Comparison of ENCODE assay signal across 10 cellular contexts in genomic region chr20:1265226-1265915, GRCh38. TPM values are rescaled to one million over a fixed set of nuclear protein-coding genes. Genes with fewer than 3 reads are reported as not detected.
A peak's percentile ranks its signal among the peaks of the same experiment; 100 is the strongest.
DNase-seq lines count a peak whose midpoint lies in the region; ATAC-seq, FAIRE-seq and TF ChIP-seq lines count a peak whose summit lies in the region.
"Had no signal": no experiment of that assay in that cellular context is flagged by ENCODE, and none has a peak within 500 bp of the region (broad histone marks: within the 10 kb centered on the region; RNA-seq: fewer than 3 reads in every experiment).

No MANE protein-coding gene starts in this region.

- H3K4me3 ChIP-seq in right cardiac atrium (ENCODE audit: low read length) (peak overlapping the region; percentile 87), pancreas (peak overlapping the region in 1 of 4 donors; percentile 90)

- H3K9me3 Mint-ChIP-seq in T-helper 1 cell treated with Interleukin-12 subunit alpha and Interleukin-12 subunit beta and Interleukin-4 antibody, amounts not matched to agents 30 μg/mL and 1 μg/mL, for 36 hours = peaks cover 11% of the 10 kb centered on the region
- H3K9me3 Mint-ChIP-seq in activated B cell treated with CpG ODN at 0.5 μM for 24 hours = peaks cover 4% of the 10 kb centered on the region
- H3K9me3 Mint-ChIP-seq in stimulated activated memory B cell treated with anti-CD40 and anti-IgM and Interleukin-4, amounts not matched to agents 10 μg/mL and 1 μg/mL and 100 μg/mL, for 72 hours = no peaks in the 10 kb centered on the region

- no peaks in the 10 kb centered on the region for H3K4me1 ChIP-seq in right cardiac atrium (ENCODE audit: control insufficient read depth, insufficient read depth, low read length)
- peaks cover 0 to 4% (median 0%) of the 10 kb centered on the region in 3 donors for H3K4me1 ChIP-seq in pancreas

- H3K9me3 ChIP-seq in right cardiac atrium (ENCODE audit: control insufficient read depth, low read length) (no peaks in the 10 kb centered on the region), pancreas (no peaks in the 10 kb centered on the region)

- H3K27ac ChIP-seq in right cardiac atrium (ENCODE audit: low read length) (no peak overlapping the region), pancreas (no peak overlapping the region)

- peak overlapping the region; percentile 72 for H3K27ac Mint-ChIP-seq in T-helper 1 cell treated with Interleukin-12 subunit alpha and Interleukin-12 subunit beta and Interleukin-4 antibody, amounts not matched to agents 30 μg/mL and 1 μg/mL, for 36 hours
- H3K27ac Mint-ChIP-seq in activated B cell treated with CpG ODN at 0.5 μM for 24 hours = peak overlapping the region; percentile 36
- peak overlapping the region; percentile 90 for H3K27ac Mint-ChIP-seq in stimulated activated memory B cell treated with anti-CD40 and anti-IgM and Interleukin-4, amounts not matched to agents 10 μg/mL and 1 μg/mL and 100 μg/mL, for 72 hours
- H3K27ac Mint-ChIP-seq: dendritic cell treated with granulocyte-macrophage colony-stimulating factor and Interleukin-4, amounts not matched to agents 40 ng/mL and 50 ng/mL, for 4 days had no signal

- H3K4me1 Mint-ChIP-seq in T-helper 1 cell treated with Interleukin-12 subunit alpha and Interleukin-12 subunit beta and Interleukin-4 antibody, amounts not matched to agents 30 μg/mL and 1 μg/mL, for 36 hours (ENCODE audit: low read depth) = peaks cover 15% of the 10 kb centered on the region
- peaks cover 12% of the 10 kb centered on the region for H3K4me1 Mint-ChIP-seq in activated B cell treated with CpG ODN at 0.5 μM for 24 hours
- peaks cover 18% of the 10 kb centered on the region for H3K4me1 Mint-ChIP-seq in stimulated activated memory B cell treated with anti-CD40 and anti-IgM and Interleukin-4, amounts not matched to agents 10 μg/mL and 1 μg/mL and 100 μg/mL, for 72 hours

- CTCF ChIA-PET in activated B cell treated with CpG ODN at 0.5 μM for 24 hours (lab: Charles Lee) = no interaction called here

- H3K4me3 Mint-ChIP-seq in T-helper 1 cell treated with Interleukin-12 subunit alpha and Interleukin-12 subunit beta and Interleukin-4 antibody, amounts not matched to agents 30 μg/mL and 1 μg/mL, for 36 hours = peak overlapping the region; percentile 85
- peak overlapping the region; percentile 82 for H3K4me3 Mint-ChIP-seq in activated B cell treated with CpG ODN at 0.5 μM for 24 hours
- peak overlapping the region; percentile 85 for H3K4me3 Mint-ChIP-seq in stimulated activated memory B cell treated with anti-CD40 and anti-IgM and Interleukin-4, amounts not matched to agents 10 μg/mL and 1 μg/mL and 100 μg/mL, for 72 hours

- intact Hi-C loops in activated B cell treated with CpG ODN at 0.5 μM for 24 hours (cut with micrococcal nuclease) = no loop called here
- intact Hi-C loops in right cardiac atrium (cut with DNase I) = no loop called here
- intact Hi-C loops in pancreas (cut with DNase I) = no loop called here

- H3K36me3 ChIP-seq in pancreas = no peaks in the 10 kb centered on the region

- no peaks in the 10 kb centered on the region for H3K27me3 ChIP-seq in right cardiac atrium (ENCODE audit: control insufficient read depth, insufficient read depth)
- peaks cover 0 to 5% (median 0%) of the 10 kb centered on the region in 4 donors for H3K27me3 ChIP-seq in pancreas

- H3K36me3 Mint-ChIP-seq in T-helper 1 cell treated with Interleukin-12 subunit alpha and Interleukin-12 subunit beta and Interleukin-4 antibody, amounts not matched to agents 30 μg/mL and 1 μg/mL, for 36 hours (ENCODE audit: low read depth) = peaks cover 3% of the 10 kb centered on the region
- no peaks in the 10 kb centered on the region for H3K36me3 Mint-ChIP-seq in activated B cell treated with CpG ODN at 0.5 μM for 24 hours (ENCODE audit: low read depth)
- H3K36me3 Mint-ChIP-seq in stimulated activated memory B cell treated with anti-CD40 and anti-IgM and Interleukin-4, amounts not matched to agents 10 μg/mL and 1 μg/mL and 100 μg/mL, for 72 hours = no peaks in the 10 kb centered on the region

- peaks cover 4% of the 10 kb centered on the region for H3K27me3 Mint-ChIP-seq in T-helper 1 cell treated with Interleukin-12 subunit alpha and Interleukin-12 subunit beta and Interleukin-4 antibody, amounts not matched to agents 30 μg/mL and 1 μg/mL, for 36 hours (ENCODE audit: low read depth)
- H3K27me3 Mint-ChIP-seq in activated B cell treated with CpG ODN at 0.5 μM for 24 hours = peaks cover 6% of the 10 kb centered on the region
- no peaks in the 10 kb centered on the region for H3K27me3 Mint-ChIP-seq in stimulated activated memory B cell treated with anti-CD40 and anti-IgM and Interleukin-4, amounts not matched to agents 10 μg/mL and 1 μg/mL and 100 μg/mL, for 72 hours

- no peak for DNase-seq in T-helper 1 cell
- no peak for DNase-seq in activated B cell treated with CpG ODN at 0.5 μM for 24 hours
- DNase-seq in right cardiac atrium = no peak
- DNase-seq in pancreas = no peak
- no peak for DNase-seq in nucleus accumbens (lab: John Stamatoyannopoulos, UW)
- DNase-seq in COLO829 (ENCODE audit: low spot score) = no peak

- ATAC-seq in activated B cell treated with CpG ODN at 0.5 μM for 24 hours (ENCODE audit: low read depth) = no peak
- no peak for ATAC-seq in right cardiac atrium
- ATAC-seq in stimulated activated memory B cell treated with anti-CD40 and anti-IgM and Interleukin-4, amounts not matched to agents 10 μg/mL and 1 μg/mL and 100 μg/mL, for 72 hours = no peak
- no peak for ATAC-seq in pancreas

- WGBS in right cardiac atrium = 95% methylated on average over 4 of the region's 4 CpGs
- 86 to 91% methylated on average over 4 of the region's 4 CpGs for WGBS in pancreas, 2 donors

- no peak for FAIRE-seq in pancreas (lab: Jason Lieb, UNC)
- FAIRE-seq: A204.1 had no signal

- no peak for TF ChIP-seq CTCF in activated B cell treated with CpG ODN at 0.5 μM for 24 hours (IDR thresholded peaks at IDR 0.05)
- TF ChIP-seq CTCF in pancreas (IDR thresholded peaks at IDR 0.05) = no peak

- POLR2A ChIA-PET in activated B cell treated with CpG ODN at 0.5 μM for 24 hours (lab: Charles Lee) = no interaction called here

RNA-seq across cellular contexts. Expression of gene SNPH, which starts 0.7 kb away (rescaled TPM):
- total RNA-seq in activated B cell treated with CpG ODN at 0.5 μM for 24 hours (0.86 and 1.0 TPM in 2 replicates), right cardiac atrium (1 to 10 TPM; 4.8 to 6.8 (median 5.7) TPM), pancreas (1 to 10 TPM; 1.1 to 2.7 (median 2.2) TPM)
- polyA plus RNA-seq in right cardiac atrium (5.2 TPM), pancreas (1 to 10 TPM; 3.6 to 4.3 TPM)

RNA-seq across cellular contexts. Expression of gene RAD21L1, which starts 39.5 kb away (rescaled TPM):
- total RNA-seq in activated B cell treated with CpG ODN at 0.5 μM for 24 hours = not detected in 2 replicates
- total RNA-seq in right cardiac atrium = not detected
- polyA plus RNA-seq in right cardiac atrium = not detected
- not detected for total RNA-seq in pancreas
- not detected for polyA plus RNA-seq in pancreas

Comparison
In these comparisons a context has a peak if more than half of its experiments do, and no peak if none do; other contexts are left out.
1. H3K27ac Mint-ChIP-seq: peak in every context shown above with its lines; median percentile 90 in stimulated activated memory B cell treated with anti-CD40 and anti-IgM and Interleukin-4, amounts not matched to agents 10 μg/mL and 1 μg/mL and 100 μg/mL, for 72 hours; 72 in T-helper 1 cell treated with Interleukin-12 subunit alpha and Interleukin-12 subunit beta and Interleukin-4 antibody, amounts not matched to agents 30 μg/mL and 1 μg/mL, for 36 hours; 36 in activated B cell treated with CpG ODN at 0.5 μM for 24 hours.